Comparison of ENCODE assay signal across 8 cellular contexts in genomic region chr7:5679741-5680473, GRCh38.
DNase-seq lines count a peak whose midpoint lies in the region; ATAC-seq lines count a peak whose summit lies in the region.

No MANE protein-coding gene starts in this region.

- no peak overlapping the region for H2AFZ ChIP-seq in trophoblast cell (ENCODE audit: insufficient read depth, low read length, poor library complexity)

- H2BK120ac ChIP-seq in trophoblast cell (ENCODE audit: insufficient read depth, low read length, poor library complexity): no peak overlapping the region

- no peak overlapping the region for H3K18ac ChIP-seq in trophoblast cell (ENCODE audit: low read length)

- peak; percentile 68 for ATAC-seq in GM19025 (IDR thresholded peaks at IDR 0.05; ENCODE audit: low read depth, unreplicated experiment)
- peak; percentile 76 for ATAC-seq in HG03159 (IDR thresholded peaks at IDR 0.05; ENCODE audit: unreplicated experiment)
- no peak for ATAC-seq in GM18520 (IDR thresholded peaks at IDR 0.05; ENCODE audit: unreplicated experiment)

- H3K9me3 ChIP-seq in ectodermal cell (ENCODE audit: control insufficient read depth, low read length): no peaks in the 10 kb centered on the region
- no peaks in the 10 kb centered on the region for H3K9me3 ChIP-seq in trophoblast cell (ENCODE audit: insufficient read depth, low read depth, low read length)

- H3K79me1 ChIP-seq in trophoblast cell (ENCODE audit: low read length): peaks cover 12% of the 10 kb centered on the region

- peak overlapping the region; percentile 71 for H4K91ac ChIP-seq in trophoblast cell (ENCODE audit: low read depth, low read length)

- H3K27me3 ChIP-seq in ectodermal cell (ENCODE audit: control insufficient read depth, insufficient read depth, low read length, poor library complexity, severe bottlenecking): no peaks in the 10 kb centered on the region
- H3K27me3 ChIP-seq in trophoblast cell (ENCODE audit: insufficient read depth, low read length): no peaks in the 10 kb centered on the region

- H2AK5ac ChIP-seq in trophoblast cell (ENCODE audit: low read length): no peak overlapping the region

- no peak overlapping the region for H3K4me2 ChIP-seq in trophoblast cell (ENCODE audit: low read length)

- H3K4me3 ChIP-seq in ectodermal cell (ENCODE audit: insufficient read depth, low read depth, low read length): no peak overlapping the region
- H3K4me3 ChIP-seq in trophoblast cell (ENCODE audit: low read depth, low read length): no peak overlapping the region

- H4K12ac ChIP-seq in trophoblast cell (ENCODE audit: low read depth, low read length): no peak overlapping the region

- H2BK5ac ChIP-seq in trophoblast cell (ENCODE audit: low read depth, low read length, poor library complexity): peak overlapping the region; percentile 36

- peak overlapping the region; percentile 36 for H4K8ac ChIP-seq in trophoblast cell (ENCODE audit: low read depth, low read length)

- H3K36me3 ChIP-seq in ectodermal cell (ENCODE audit: control insufficient read depth, insufficient read depth, low read length) (no peaks in the 10 kb centered on the region), trophoblast cell (ENCODE audit: control insufficient read depth in 1 of 2, insufficient read depth in 2 of 2, low read length in 2 of 2) (peaks cover 5 to 8% of the 10 kb centered on the region in 2 experiments)

- H3K9ac ChIP-seq in trophoblast cell (ENCODE audit: low read length): no peak overlapping the region

- no peak overlapping the region for H3K23ac ChIP-seq in trophoblast cell (ENCODE audit: low read length)

- WGBS in ectodermal cell, 2 experiments: 78 to 81% methylated on average over 19 of the region's 19 CpGs
- WGBS in trophoblast cell (ENCODE audit: extremely low coverage, insufficient coverage, insufficient read length): no CpG with 5 or more reads among the region's 19 CpGs

- H3K14ac ChIP-seq in trophoblast cell (ENCODE audit: low read length): peak overlapping the region; percentile 33

- H2BK12ac ChIP-seq in trophoblast cell (ENCODE audit: low read length): no peak overlapping the region

- peak in 1 of 2 donors; percentile 26 for DNase-seq in trophoblast cell
- no peak for DNase-seq in 8988T
- no peak for DNase-seq in LoVo (ENCODE audit: low spot score)
- DNase-seq in middle frontal gyrus (ENCODE audit: extremely low spot score, low spot score): no peak

- H3K4me1 ChIP-seq in ectodermal cell (ENCODE audit: control insufficient read depth, insufficient read depth, low read length) (peaks cover 11% of the 10 kb centered on the region), trophoblast cell (ENCODE audit: control insufficient read depth in 1 of 2, insufficient read depth in 2 of 2, low read length in 2 of 2) (peaks cover 11 to 25% of the 10 kb centered on the region in 2 experiments)

- H3K27ac ChIP-seq in ectodermal cell (ENCODE audit: insufficient read depth, low read depth, low read length, poor library complexity, severe bottlenecking) (peak overlapping the region; percentile 52), trophoblast cell (ENCODE audit: low read depth, low read length) (no peak overlapping the region)

- H3K79me2 ChIP-seq in trophoblast cell (ENCODE audit: control insufficient read depth, insufficient read depth, low read length, poor library complexity): no peaks in the 10 kb centered on the region

- peak overlapping the region; percentile 4 for H3K4ac ChIP-seq in trophoblast cell (ENCODE audit: low read depth, low read length)
